In genomic region chr3:10047876-10048275, GRCh38 we compare ENCODE assay signal across 21 cellular contexts. TPM values are rescaled to one million over a fixed set of nuclear protein-coding genes. Genes with fewer than 3 reads are reported as not detected.
A peak's percentile ranks its signal among the peaks of the same experiment; 100 is the strongest.
DNase-seq lines count a peak whose midpoint lies in the region; ATAC-seq and TF ChIP-seq lines count a peak whose summit lies in the region.
"Had no signal": no experiment of that assay in that cellular context is flagged by ENCODE, and none has a peak within 500 bp of the region (broad histone marks: within the 10 kb centered on the region; RNA-seq: fewer than 3 reads in every experiment).

No MANE protein-coding gene starts in this region.

- H3K4me3 ChIP-seq in breast epithelium = no peak overlapping the region
- no peak overlapping the region for H3K4me3 ChIP-seq in fibroblast of the aortic adventitia (ENCODE audit: low read depth, low read length)
- H3K4me3 ChIP-seq in lower lobe of right lung = no peak overlapping the region
- H3K4me3 ChIP-seq: GM23338 had no signal

- TF ChIP-seq POLR2A in breast epithelium (IDR thresholded peaks at IDR 0.05) = no peak

- H3K9me3 ChIP-seq in breast epithelium (no peaks in the 10 kb centered on the region), lower lobe of right lung (no peaks in the 10 kb centered on the region)
- H3K9me3 ChIP-seq: BE2C had no signal

- H3K36me3 ChIP-seq in breast epithelium = no peaks in the 10 kb centered on the region
- H3K36me3 ChIP-seq in lower lobe of right lung = peaks cover 2% of the 10 kb centered on the region
- H3K36me3 ChIP-seq: BE2C had no signal

- TF ChIP-seq CTCF in breast epithelium (IDR thresholded peaks at IDR 0.05) (no peak), fibroblast of the aortic adventitia (IDR thresholded peaks at IDR 0.05; ENCODE audit: insufficient read depth, low read length) (no peak), lower lobe of right lung (IDR thresholded peaks at IDR 0.05) (no peak)

- H3K27ac ChIP-seq in breast epithelium = peak overlapping the region; percentile 3 to 19
- no peak overlapping the region for H3K27ac ChIP-seq in lower lobe of right lung

- no peaks in the 10 kb centered on the region for H3K4me1 ChIP-seq in breast epithelium
- H3K4me1 ChIP-seq in lower lobe of right lung = no peaks in the 10 kb centered on the region
- H3K4me1 ChIP-seq: BE2C had no signal

- no peak for ATAC-seq in lower lobe of right lung
- ATAC-seq in HG03159 (IDR thresholded peaks at IDR 0.05; ENCODE audit: unreplicated experiment) = no peak
- ATAC-seq: GM23338, HCT116, HepG2 had no signal

- intact Hi-C loops in breast epithelium (cut with DNase I; ENCODE audit: low total_unique reads) (no loop called here), lower lobe of right lung (cut with DNase I) (no loop called here)

- H3K27me3 ChIP-seq in breast epithelium = no peaks in the 10 kb centered on the region
- no peaks in the 10 kb centered on the region for H3K27me3 ChIP-seq in lower lobe of right lung (ENCODE audit: low read depth)
- H3K27me3 ChIP-seq: BE2C had no signal

- DNase-seq in astrocyte of the hippocampus (ENCODE audit: low read depth, low spot score) (peak; percentile 7), breast epithelium (ENCODE audit: low spot score in 2 of 2) (no peak), fibroblast of the aortic adventitia (ENCODE audit: low read depth) (peak; percentile 8), lower lobe of right lung (no peak), activated gamma-delta T cell (lab: John Stamatoyannopoulos, UW) (no peak)
- DNase-seq: ACHN; BE2C; C1 segment of cervical spinal cord; CD4-positive, CD25-positive, alpha-beta regulatory T cell; CD8-positive, alpha-beta memory T cell; COR-L47; DMS 273 treated with DMSO at 0.1 percent for 48 hours; DMS53; DND-41; EL; H7; HFFc6 had no signal

RNA-seq across cellular contexts. Expression of gene FANCD2, which starts 21.6 kb away (rescaled TPM):
- total RNA-seq in breast epithelium (10 to 100 TPM in 1 of 3 donors, 1 to 10 TPM in 2; 3.7 to 12.9 (median 6.2) TPM), fibroblast of the aortic adventitia (ENCODE audit: low replicate concordance) (2.2 and 26.8 TPM in 2 replicates), lower lobe of right lung (6.1 TPM)

Comparison
In these comparisons a context has a peak if more than half of its experiments do, and no peak if none do; other contexts are left out.
1. DNase-seq: peak in astrocyte of the hippocampus (single experiment) and fibroblast of the aortic adventitia (single experiment); none in breast epithelium (0 of 2), lower lobe of right lung (single experiment) and activated gamma-delta T cell (single experiment).